10 cellular contexts compared by ENCODE assay signal in the genomic region with DNA sequence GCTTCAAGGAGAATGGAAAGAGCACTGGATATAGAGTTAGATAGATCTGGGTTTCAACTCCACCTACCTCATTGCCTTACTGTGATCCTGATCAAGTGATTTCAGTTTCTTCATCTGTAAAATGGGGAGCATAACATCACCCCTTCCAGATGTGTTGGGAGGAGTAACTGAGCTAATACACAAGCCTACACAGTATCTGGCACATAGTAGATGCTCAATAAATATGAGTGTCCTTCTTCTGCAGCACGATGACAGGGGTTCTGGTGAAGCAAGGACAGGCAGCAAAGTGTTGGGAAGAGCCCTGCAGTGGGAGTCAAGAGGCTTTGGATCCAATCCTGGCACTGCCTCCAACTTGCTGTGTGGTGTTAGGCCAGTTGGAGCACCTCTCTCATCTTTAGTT.
DNase-seq lines count a peak whose midpoint lies in the region; ATAC-seq and TF ChIP-seq lines count a peak whose summit lies in the region.
"Had no signal": no experiment of that assay in that cellular context is flagged by ENCODE, and none has a peak within 500 bp of the region (broad histone marks: within the 10 kb centered on the region; RNA-seq: fewer than 3 reads in every experiment).

No MANE protein-coding gene starts in this region.

- no peak for TF ChIP-seq EP300 in transverse colon (IDR thresholded peaks at IDR 0.05; ENCODE audit: low read depth)

- H3K9me3 ChIP-seq in SJCRH30 (replicated peaks) = no peaks in the 10 kb centered on the region
- no peaks in the 10 kb centered on the region for H3K9me3 ChIP-seq in transverse colon
- no peaks in the 10 kb centered on the region for H3K9me3 ChIP-seq in colonic mucosa

- peaks cover 88% of the 10 kb centered on the region for H3K4me1 Mint-ChIP-seq in activated T-cell treated with anti-CD3 and anti-CD28 coated beads, Interleukin-2, amount 50 U/mL, for 72 hours (ENCODE audit: low read depth)
- H3K4me1 Mint-ChIP-seq in endothelial cell (ENCODE audit: unreplicated experiment) = peaks cover 8% of the 10 kb centered on the region
- peaks cover 54% of the 10 kb centered on the region for H3K4me1 Mint-ChIP-seq in stimulated activated memory B cell treated with anti-CD40 and anti-IgM and Interleukin-4, amounts not matched to agents 10 μg/mL and 1 μg/mL and 100 μg/mL, for 72 hours

- TF ChIP-seq CTCF in endothelial cell (IDR thresholded peaks at IDR 0.05; ENCODE audit: unreplicated experiment) (no peak), transverse colon (IDR thresholded peaks at IDR 0.05) (no peak), colonic mucosa (IDR thresholded peaks at IDR 0.05) (no peak)

- WGBS in transverse colon (ENCODE audit: low coverage in 1 of 2), 2 donors = 75% methylated on average over 1 of the region's 1 CpG; no CpG with 5 or more reads in 1 of the 2 donors

- no peaks in the 10 kb centered on the region for H3K36me3 ChIP-seq in SJCRH30
- H3K36me3 ChIP-seq in transverse colon = no peaks in the 10 kb centered on the region
- no peaks in the 10 kb centered on the region for H3K36me3 ChIP-seq in colonic mucosa

- H3K9ac ChIP-seq in colonic mucosa (ENCODE audit: low read depth in 2 of 2, low read length in 2 of 2) = no peak overlapping the region

- intact Hi-C loops in transverse colon (cut with DNase I; ENCODE audit: low total_unique reads) (loop anchor here (2.0 kb wide), 1 partner anchor 1015 kb away; no protein-coding TSS in a partner anchor), colonic mucosa (cut with DNase I) (no loop called here)

- H3K4me1 ChIP-seq in SJCRH30 (peaks cover 42% of the 10 kb centered on the region), transverse colon (peaks cover 0 to 23% (median 2%) of the 10 kb centered on the region in 4 donors), colonic mucosa (no peaks in the 10 kb centered on the region)

- in situ Hi-C loops in transverse colon (cut with MboI; ENCODE audit: low pct_ligation_motif_present in 1 of 4, low pct_unique_long_range_greater_than_20kb in 1 of 4, low sequenced_read_pairs in 3 of 4) = no loop called here

- H3K27ac Mint-ChIP-seq in activated T-cell treated with anti-CD3 and anti-CD28 coated beads, Interleukin-2, amount 50 U/mL, for 72 hours = peak overlapping the region; percentile 72
- peak overlapping the region; percentile 18 for H3K27ac Mint-ChIP-seq in endothelial cell (ENCODE audit: unreplicated experiment)
- peak overlapping the region; percentile 71 for H3K27ac Mint-ChIP-seq in stimulated activated memory B cell treated with anti-CD40 and anti-IgM and Interleukin-4, amounts not matched to agents 10 μg/mL and 1 μg/mL and 100 μg/mL, for 72 hours

- no peak for ATAC-seq in activated T-cell treated with anti-CD3 and anti-CD28 coated beads, Interleukin-2, amount 50 U/mL, for 72 hours (replicated peaks in 1 of 2)
- no peak for ATAC-seq in stimulated activated memory B cell treated with anti-CD40 and anti-IgM and Interleukin-4, amounts not matched to agents 10 μg/mL and 1 μg/mL and 100 μg/mL, for 72 hours

- no peak overlapping the region for H3K4me3 ChIP-seq in SJCRH30
- H3K4me3 ChIP-seq in transverse colon = no peak overlapping the region
- H3K4me3 ChIP-seq in colonic mucosa = no peak overlapping the region

- H3K36me3 Mint-ChIP-seq in activated T-cell treated with anti-CD3 and anti-CD28 coated beads, Interleukin-2, amount 50 U/mL, for 72 hours (ENCODE audit: insufficient read depth in 2 of 2) = peaks cover 0 to 2% of the 10 kb centered on the region in 2 donors
- H3K36me3 Mint-ChIP-seq in endothelial cell (ENCODE audit: low read depth, unreplicated experiment) = peaks cover 3% of the 10 kb centered on the region
- H3K36me3 Mint-ChIP-seq in stimulated activated memory B cell treated with anti-CD40 and anti-IgM and Interleukin-4, amounts not matched to agents 10 μg/mL and 1 μg/mL and 100 μg/mL, for 72 hours = no peaks in the 10 kb centered on the region

- H3K4me3 Mint-ChIP-seq in activated T-cell treated with anti-CD3 and anti-CD28 coated beads, Interleukin-2, amount 50 U/mL, for 72 hours = peak overlapping the region; percentile 74 to 81
- H3K4me3 Mint-ChIP-seq in endothelial cell (ENCODE audit: unreplicated experiment) = no peak overlapping the region
- H3K4me3 Mint-ChIP-seq in stimulated activated memory B cell treated with anti-CD40 and anti-IgM and Interleukin-4, amounts not matched to agents 10 μg/mL and 1 μg/mL and 100 μg/mL, for 72 hours = no peak overlapping the region
- H3K4me3 Mint-ChIP-seq: nephron had no signal

- H3K27ac ChIP-seq in SJCRH30 (peak overlapping the region; percentile 90), transverse colon (peak overlapping the region in 1 of 4 donors; percentile 64), colonic mucosa (no peak overlapping the region)

- DNase-seq in activated T-cell treated with anti-CD3 and anti-CD28 coated beads, Interleukin-2, amount 50 U/mL, for 72 hours = no peak
- DNase-seq in activated T-cell treated with anti-CD3 and anti-CD28 coated beads for 4 hours (no peak), SJCRH30 (no peak), endothelial cell (ENCODE audit: low spot score) (no peak), transverse colon (no peak), colonic mucosa (no peak), NCI-H82 (lab: John Stamatoyannopoulos, UW) (no peak)
- DNase-seq: NCI-H2081 treated with DMSO at 0.1 percent for 48 hours had no signal

- peaks cover 52% of the 10 kb centered on the region for H3K27me3 Mint-ChIP-seq in activated T-cell treated with anti-CD3 and anti-CD28 coated beads, Interleukin-2, amount 50 U/mL, for 72 hours (ENCODE audit: low read depth)
- peaks cover 4% of the 10 kb centered on the region for H3K27me3 Mint-ChIP-seq in endothelial cell (ENCODE audit: unreplicated experiment)
- H3K27me3 Mint-ChIP-seq in stimulated activated memory B cell treated with anti-CD40 and anti-IgM and Interleukin-4, amounts not matched to agents 10 μg/mL and 1 μg/mL and 100 μg/mL, for 72 hours = no peaks in the 10 kb centered on the region

- no peak for TF ChIP-seq POLR2A in transverse colon (IDR thresholded peaks at IDR 0.05)

- no peaks in the 10 kb centered on the region for H3K9me3 Mint-ChIP-seq in activated T-cell treated with anti-CD3 and anti-CD28 coated beads, Interleukin-2, amount 50 U/mL, for 72 hours
- no peaks in the 10 kb centered on the region for H3K9me3 Mint-ChIP-seq in endothelial cell (ENCODE audit: unreplicated experiment)
- H3K9me3 Mint-ChIP-seq in stimulated activated memory B cell treated with anti-CD40 and anti-IgM and Interleukin-4, amounts not matched to agents 10 μg/mL and 1 μg/mL and 100 μg/mL, for 72 hours = no peaks in the 10 kb centered on the region
- H3K9me3 Mint-ChIP-seq: nephron had no signal

- H3K27me3 ChIP-seq in SJCRH30 (no peaks in the 10 kb centered on the region), transverse colon (no peaks in the 10 kb centered on the region), colonic mucosa (no peaks in the 10 kb centered on the region)

Comparison
In these comparisons a context has a peak if more than half of its experiments do, and no peak if none do; other contexts are left out.
1. H3K27ac Mint-ChIP-seq: peak in every context shown above with its lines; median percentile 72 in activated T-cell treated with anti-CD3 and anti-CD28 coated beads, Interleukin-2, amount 50 U/mL, for 72 hours; 71 in stimulated activated memory B cell treated with anti-CD40 and anti-IgM and Interleukin-4, amounts not matched to agents 10 μg/mL and 1 μg/mL and 100 μg/mL, for 72 hours; 18 in endothelial cell.
2. H3K4me3 Mint-ChIP-seq: peak in activated T-cell treated with anti-CD3 and anti-CD28 coated beads, Interleukin-2, amount 50 U/mL, for 72 hours (2 of 2); none in endothelial cell (single experiment) and stimulated activated memory B cell treated with anti-CD40 and anti-IgM and Interleukin-4, amounts not matched to agents 10 μg/mL and 1 μg/mL and 100 μg/mL, for 72 hours (single experiment).